In the genomic region with DNA sequence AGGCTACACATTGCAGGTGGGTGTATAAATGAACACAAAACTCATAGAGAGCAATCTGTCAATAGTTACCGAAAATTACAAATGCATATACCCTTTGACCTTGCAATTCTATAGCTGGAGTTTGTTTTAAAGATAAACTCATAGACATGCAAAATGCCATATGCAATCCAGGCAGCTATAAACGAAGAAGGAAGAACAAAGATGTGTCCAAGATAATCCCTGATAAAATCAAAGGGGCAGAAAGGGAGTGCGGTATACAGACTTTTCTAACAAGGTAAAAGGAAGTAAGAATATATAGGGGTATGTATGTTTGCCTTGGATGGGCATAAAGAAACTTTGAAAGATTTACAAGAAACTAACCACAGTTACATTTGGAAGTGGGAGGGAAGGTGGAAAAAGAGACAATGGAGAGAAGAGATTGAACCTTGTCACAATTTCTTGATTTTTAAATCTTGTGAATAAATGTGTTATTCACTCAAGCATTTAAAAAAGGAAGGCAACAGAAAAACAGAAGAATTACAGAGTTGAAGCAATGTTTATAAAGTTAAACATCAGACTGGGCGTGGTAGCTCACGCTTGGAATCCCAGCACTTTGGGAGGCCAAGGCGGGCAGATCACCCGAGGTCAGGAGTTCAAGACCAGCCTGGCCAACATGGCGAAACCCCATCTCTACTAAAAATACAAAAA, we compare ENCODE assay signal across 20 cellular contexts. TPM values are rescaled to one million over a fixed set of nuclear protein-coding genes. Genes with fewer than 3 reads are reported as not detected.
DNase-seq lines count a peak whose midpoint lies in the region; ATAC-seq, FAIRE-seq and TF ChIP-seq lines count a peak whose summit lies in the region.
"Had no signal": no experiment of that assay in that cellular context is flagged by ENCODE, and none has a peak within 500 bp of the region (broad histone marks: within the 10 kb centered on the region; RNA-seq: fewer than 3 reads in every experiment).

No MANE protein-coding gene starts in this region.

- peak in 1 of 2 experiments; percentile 24; a peak in 2 of 6 replicates for ATAC-seq in A549
- ATAC-seq in CD4-positive, alpha-beta T cell (ENCODE audit: poor library complexity), result no peak
- no peak for ATAC-seq in K562
- ATAC-seq in naive thymus-derived CD4-positive, alpha-beta T cell, result no peak
- no peak for ATAC-seq in HG02852 (IDR thresholded peaks at IDR 0.05; ENCODE audit: unreplicated experiment)
- no peak for ATAC-seq in HG02610 (IDR thresholded peaks at IDR 0.05; ENCODE audit: unreplicated experiment)
- ATAC-seq: SK-N-SH treated with all-trans-retinoic acid at 6 μM for 48 hours had no signal

- H3K27ac Mint-ChIP-seq in CD4-positive, alpha-beta T cell, result peak overlapping the region; percentile 62
- H3K27ac Mint-ChIP-seq in naive thymus-derived CD4-positive, alpha-beta T cell, result peak overlapping the region in 7 of 9 donors; percentile 2 to 72 (median 28)

- H3K4me1 Mint-ChIP-seq in CD4-positive, alpha-beta T cell (ENCODE audit: low read depth), result peaks cover 64% of the 10 kb centered on the region
- H3K4me1 Mint-ChIP-seq in naive thymus-derived CD4-positive, alpha-beta T cell, result peaks cover 27 to 58% (median 50%) of the 10 kb centered on the region in 7 donors
- H3K4me1 Mint-ChIP-seq: neural crest cell had no signal

- no peaks in the 10 kb centered on the region for H3K9me3 ChIP-seq in A549
- no peaks in the 10 kb centered on the region for H3K9me3 ChIP-seq in CD4-positive, alpha-beta T cell (ENCODE audit: control insufficient read depth, low read length)
- no peaks in the 10 kb centered on the region for H3K9me3 ChIP-seq in K562 (replicated peaks; ENCODE audit: control insufficient read depth, insufficient read depth, low read depth, low read length)
- no peaks in the 10 kb centered on the region for H3K9me3 ChIP-seq in naive thymus-derived CD4-positive, alpha-beta T cell (ENCODE audit: control insufficient read depth in 2 of 3, low read length in 3 of 3)
- H3K9me3 ChIP-seq: thoracic aorta had no signal

- BruUV-seq in K562 (replicated peaks; lab: Mats Ljungman, UMichigan), result no TSS peak

- H3K36me3 ChIP-seq in K562 (ENCODE audit: control insufficient read depth, insufficient read depth, low read length), result peaks cover 94% of the 10 kb centered on the region
- H3K36me3 ChIP-seq in naive thymus-derived CD4-positive, alpha-beta T cell (ENCODE audit: control insufficient read depth in 2 of 3, insufficient read depth in 3 of 3, low read length in 3 of 3), result peaks cover 5 to 45% (median 10%) of the 10 kb centered on the region in 3 experiments

- TF ChIP-seq POLR2A in A549 (IDR thresholded peaks at IDR 0.05; ENCODE audit: low read length) (no peak), K562 (conservative IDR thresholded peaks at IDR 0.05) (no peak)

- CTCF ChIA-PET in A549 (lab: Yijun Ruan, JAX), result no interaction called here
- CTCF ChIA-PET in CD4-positive, alpha-beta T cell (lab: Charles Lee), result interaction anchor here (1.0 to 1.2 kb wide), 2 partner anchors 15 to 71 kb away, joined by 3 to 4 read pairs; no protein-coding TSS in a partner anchor
- CTCF ChIA-PET in K562 (lab: Yijun Ruan, JAX; ENCODE audit: low intra/inter-chr PET ratio), result no interaction called here
- CTCF ChIA-PET in naive thymus-derived CD4-positive, alpha-beta T cell (lab: Charles Lee), result interaction anchor here (0.7 kb wide), 1 partner anchor 29 kb away, joined by 3 read pairs; no protein-coding TSS in a partner anchor

- WGBS in A549 (ENCODE audit: missing lambda C conversion rate), result 56% methylated on average over 8 of the region's 8 CpGs
- 82% methylated on average over 8 of the region's 8 CpGs for WGBS in K562 (ENCODE audit: insufficient coverage, low coverage, missing lambda C conversion rate)

- H4K20me1 ChIP-seq in K562 (replicated peaks; ENCODE audit: control insufficient read depth, insufficient read depth, low read length), result 0 out of 2 replicates have a peak, but pooled peaks cover 9% of the 10 kb centered on the region

- intact Hi-C loops in CD4-positive, alpha-beta T cell (cut with DNase I, micrococcal nuclease), result no loop called here
- intact Hi-C loops in K562 (cut with micrococcal nuclease), result no loop called here
- intact Hi-C loops in naive thymus-derived CD4-positive, alpha-beta T cell (cut with micrococcal nuclease), result loop anchor here in 1 of 2 donors (5.0 kb wide), 1 partner anchor 32 kb away; no protein-coding TSS in a partner anchor

- no peak for DNase-seq in A549 (ENCODE audit: low read depth in 1 of 2, low spot score in 1 of 2)
- no peak for DNase-seq in CD4-positive, alpha-beta T cell
- no peak for DNase-seq in K562 (ENCODE audit: extremely low read depth in 1 of 4, low spot score in 3 of 4)
- no peak for DNase-seq in naive thymus-derived CD4-positive, alpha-beta T cell
- no peak for DNase-seq in superior temporal gyrus (ENCODE audit: extremely low spot score)
- DNase-seq in CD1c-positive myeloid dendritic cell (ENCODE audit: extremely low spot score), result no peak
- DNase-seq: activated gamma-delta T cell treated with Interleukin-2 at 50 U/mL for 16 hours, Calu3, foreskin fibroblast, Karpas-422, NCI-H1092, NCI-H2029, NCI-H446 had no signal

- H3K9ac ChIP-seq in K562 (ENCODE audit: insufficient read depth in 1 of 2, low read depth in 2 of 2, low read length in 2 of 2), result no peak overlapping the region

- no peak overlapping the region for H3K4me3 ChIP-seq in A549
- H3K4me3 ChIP-seq in K562, result no peak overlapping the region
- no peak overlapping the region for H3K4me3 ChIP-seq in naive thymus-derived CD4-positive, alpha-beta T cell (ENCODE audit: low read length)
- H3K4me3 ChIP-seq: coronary artery, thoracic aorta had no signal

- peaks cover 92% of the 10 kb centered on the region for H3K36me3 Mint-ChIP-seq in CD4-positive, alpha-beta T cell (ENCODE audit: low read depth)
- peaks cover 8 to 41% (median 27%) of the 10 kb centered on the region in 5 donors for H3K36me3 Mint-ChIP-seq in naive thymus-derived CD4-positive, alpha-beta T cell

- TF ChIP-seq EP300 in A549 (IDR thresholded peaks at IDR 0.05) (no peak), K562 (IDR thresholded peaks at IDR 0.05; ENCODE audit: low read length) (no peak)

- H3K27ac ChIP-seq in A549 (peak overlapping the region; percentile 22 to 73; a peak in 4 of 6 replicates), K562 (ENCODE audit: extremely low read depth, low read depth, low read length) (no peak overlapping the region)
- no peak overlapping the region for H3K27ac ChIP-seq in CD4-positive, alpha-beta T cell (ENCODE audit: low read depth, low read length)
- no peak overlapping the region for H3K27ac ChIP-seq in naive thymus-derived CD4-positive, alpha-beta T cell (ENCODE audit: low read depth, low read length)
- H3K27ac ChIP-seq: coronary artery, RWPE1, thoracic aorta had no signal

- no peak overlapping the region for H2AFZ ChIP-seq in K562 (ENCODE audit: low read depth, low read length)

- no peaks in the 10 kb centered on the region for H3K9me1 ChIP-seq in K562 (ENCODE audit: control insufficient read depth, insufficient read depth, low read length)

- H3K27me3 ChIP-seq in CD4-positive, alpha-beta T cell (ENCODE audit: control insufficient read depth, insufficient read depth, low read length), result no peaks in the 10 kb centered on the region
- no peaks in the 10 kb centered on the region for H3K27me3 ChIP-seq in K562 (ENCODE audit: control insufficient read depth in 2 of 2, insufficient read depth in 2 of 2, low read length in 2 of 2)
- no peaks in the 10 kb centered on the region for H3K27me3 ChIP-seq in naive thymus-derived CD4-positive, alpha-beta T cell (ENCODE audit: control insufficient read depth in 2 of 2, insufficient read depth in 2 of 2, low read length in 2 of 2)

- POLR2A ChIA-PET in A549 (lab: Yijun Ruan, JAX), result no interaction called here
- POLR2A ChIA-PET in CD4-positive, alpha-beta T cell (lab: Charles Lee), result interaction anchor here (0.6 kb wide), 1 partner anchor 77 kb away, joined by 3 read pairs; the partner anchor contains the start of gene NUP153
- POLR2A ChIA-PET in K562 (lab: Yijun Ruan, JAX), result interaction anchor here (1.0 to 1.5 kb wide), 3 partner anchors 9 to 20 kb away, joined by 3 to 4 read pairs (median 4); no protein-coding TSS in a partner anchor
- POLR2A ChIA-PET in naive thymus-derived CD4-positive, alpha-beta T cell (lab: Charles Lee), result no interaction called here

- FAIRE-seq in A549 (lab: Jason Lieb, UNC), result no peak
- FAIRE-seq in K562 (lab: Jason Lieb, UNC), result peak; percentile 58

- peaks cover 87% of the 10 kb centered on the region for H3K79me2 ChIP-seq in K562 (ENCODE audit: control insufficient read depth, insufficient read depth, low read length)

- H3K9me3 Mint-ChIP-seq in CD4-positive, alpha-beta T cell, result no peaks in the 10 kb centered on the region
- H3K9me3 Mint-ChIP-seq in naive thymus-derived CD4-positive, alpha-beta T cell, result no peaks in the 10 kb centered on the region
- H3K9me3 Mint-ChIP-seq: neural crest cell had no signal

- H3K4me1 ChIP-seq in A549, result peaks cover 28% of the 10 kb centered on the region
- no peaks in the 10 kb centered on the region for H3K4me1 ChIP-seq in K562 (replicated peaks in 1 of 2; ENCODE audit: control insufficient read depth in 2 of 2, insufficient read depth in 2 of 2, low read length in 2 of 2)
- H3K4me1 ChIP-seq in naive thymus-derived CD4-positive, alpha-beta T cell (ENCODE audit: control insufficient read depth in 2 of 2, insufficient read depth in 2 of 2, low read length in 2 of 2), result peaks cover 18 to 27% of the 10 kb centered on the region in 2 donors

- TF ChIP-seq RAD21 in A549 (conservative IDR thresholded peaks at IDR 0.05 in 1 of 2, IDR thresholded peaks at IDR 0.05 in 1 of 2) (no peak), K562 (CRISPR knock-in tag; conservative IDR thresholded peaks at IDR 0.05 in 1 of 2, IDR thresholded peaks at IDR 0.05 in 1 of 2) (no peak)

- H3K4me2 ChIP-seq in A549 (peak overlapping the region; percentile 67), K562 (ENCODE audit: insufficient read depth, low read length) (no peak overlapping the region)

- in situ Hi-C loops in K562 (cut with MboI), result no loop called here

- TF ChIP-seq CTCF in A549 (IDR thresholded peaks at IDR 0.05) (no peak), K562 (IDR thresholded peaks at IDR 0.05 in 2 of 3, conservative IDR thresholded peaks at IDR 0.05 in 1 of 3; ENCODE audit: insufficient read depth in 2 of 3, low read depth in 1 of 3, low read length in 3 of 3) (no peak)
- no peak for TF ChIP-seq CTCF in CD4-positive, alpha-beta T cell (IDR thresholded peaks at IDR 0.05)

- no peak overlapping the region for H3K4me3 Mint-ChIP-seq in CD4-positive, alpha-beta T cell
- H3K4me3 Mint-ChIP-seq in naive thymus-derived CD4-positive, alpha-beta T cell, result no peak overlapping the region
- H3K4me3 Mint-ChIP-seq: neural crest cell had no signal

- H3K27me3 Mint-ChIP-seq in CD4-positive, alpha-beta T cell, result no peaks in the 10 kb centered on the region
- no peaks in the 10 kb centered on the region for H3K27me3 Mint-ChIP-seq in naive thymus-derived CD4-positive, alpha-beta T cell

RNA-seq across cellular contexts. Expression of gene FAM8A1, which starts 29.9 kb away (rescaled TPM):
- polyA plus RNA-seq in A549 (2011; rRNA removed) (7.6 and 9.0 TPM in 2 replicates), A549 (2017; fragmentation: RNase III; extraction: RNeasy Plus Mini Kit Qiagen cat#74134 plus additional on column Dnase treatment) (4.7 to 5.5 TPM (median 5.5 TPM) in 3 replicates), K562 (2011; rRNA removed) (21.7 and 23.6 TPM in 2 replicates), K562 (2014; fragmentation: Illumina TruSeq; extraction: Trizol) (13.4 and 15.7 TPM in 2 replicates), K562 (2014; fragmentation: Nextera tagmentation; extraction: Ambion mirVana) (1 to 10 TPM; 4.9 to 6.1 TPM), K562 (2014; rRNA removed) (9.9 and 11.2 TPM in 2 replicates)
- 0.96 and 1.6 TPM in 2 replicates for polyA plus RNA-seq in A549 (2012; cell fraction: cytosol; rRNA removed)
- 0.96 and 1.1 TPM in 2 replicates for polyA plus RNA-seq in A549 (2012; cell fraction: nucleus; rRNA removed)
- polyA minus RNA-seq in A549 (2011; rRNA and poly(A)+ RNA removed), result 2.0 and 2.3 TPM in 2 replicates
- 10 to 100 TPM; 31.4 to 31.9 TPM for total RNA-seq in CD4-positive, alpha-beta T cell
- total RNA-seq in K562 (2011; cell fraction: chromatin; rRNA removed; ENCODE audit: low replicate concordance), result 7.4 and 23.1 TPM in 2 replicates
- total RNA-seq in K562 (2011; cell fraction: nucleolus; rRNA removed), result 8.3 and 8.5 TPM in 2 replicates
- 18.5 and 39.8 TPM in 2 replicates for total RNA-seq in K562 (2011; cell fraction: nucleoplasm; rRNA removed)
- total RNA-seq in K562 (2014; rRNA removed) (11.5 and 12.2 TPM in 2 replicates), K562 (2014; rRNA removed; fragmentation: Illumina TruSeq; extraction: Trizol) (15.2 and 19.0 TPM in 2 replicates), K562 (2015; rRNA removed; fragmentation: Illumina TruSeq; extraction: Trizol) (13.0 and 14.2 TPM in 2 replicates), K562 (2021) (15.1 and 15.3 TPM in 2 replicates)
- 5.9 and 8.7 TPM in 2 replicates for polyA plus RNA-seq in K562 (2011; cell fraction: cytosol; rRNA removed)
- polyA plus RNA-seq in K562 (2011; cell fraction: nucleus; rRNA removed), result 13.2 and 23.9 TPM in 2 replicates
- polyA plus RNA-seq in K562 (2012), result 11.7 and 21.5 TPM in 2 replicates
- polyA minus RNA-seq in K562 (2011; rRNA and poly(A)+ RNA removed), result 13.9 and 15.6 TPM in 2 replicates
- polyA minus RNA-seq in K562 (2011; cell fraction: cytosol; rRNA and poly(A)+ RNA removed), result 9.9 and 10.1 TPM in 2 replicates
- 7.7 and 15.2 TPM in 2 replicates for polyA minus RNA-seq in K562 (2011; cell fraction: nucleus; rRNA and poly(A)+ RNA removed)
- total RNA-seq in naive thymus-derived CD4-positive, alpha-beta T cell, result 10 to 100 TPM in 4 of 5 experiments, 1 to 10 TPM in 1; 8.0 to 26.1 (median 21.1) TPM
- 1 to 10 TPM; 5.9 to 6.0 TPM for polyA plus RNA-seq in naive thymus-derived CD4-positive, alpha-beta T cell

Comparison
In these comparisons a context has a peak if more than half of its experiments do, and no peak if none do; other contexts are left out.
1. H3K27ac ChIP-seq: peak in A549 (2 of 2); none in CD4-positive, alpha-beta T cell (single experiment), K562 (single experiment) and naive thymus-derived CD4-positive, alpha-beta T cell (single experiment).
2. CTCF ChIA-PET loops: an anchor here in CD4-positive, alpha-beta T cell (1.0 to 1.2 kb wide) and naive thymus-derived CD4-positive, alpha-beta T cell (0.7 kb wide); none called in A549 and K562.
3. POLR2A ChIA-PET loops: an anchor here in CD4-positive, alpha-beta T cell (0.6 kb wide) and K562 (1.0 to 1.5 kb wide); none called in A549 and naive thymus-derived CD4-positive, alpha-beta T cell.